ENCODE assay signal across 8 cellular contexts in the genomic region with DNA sequence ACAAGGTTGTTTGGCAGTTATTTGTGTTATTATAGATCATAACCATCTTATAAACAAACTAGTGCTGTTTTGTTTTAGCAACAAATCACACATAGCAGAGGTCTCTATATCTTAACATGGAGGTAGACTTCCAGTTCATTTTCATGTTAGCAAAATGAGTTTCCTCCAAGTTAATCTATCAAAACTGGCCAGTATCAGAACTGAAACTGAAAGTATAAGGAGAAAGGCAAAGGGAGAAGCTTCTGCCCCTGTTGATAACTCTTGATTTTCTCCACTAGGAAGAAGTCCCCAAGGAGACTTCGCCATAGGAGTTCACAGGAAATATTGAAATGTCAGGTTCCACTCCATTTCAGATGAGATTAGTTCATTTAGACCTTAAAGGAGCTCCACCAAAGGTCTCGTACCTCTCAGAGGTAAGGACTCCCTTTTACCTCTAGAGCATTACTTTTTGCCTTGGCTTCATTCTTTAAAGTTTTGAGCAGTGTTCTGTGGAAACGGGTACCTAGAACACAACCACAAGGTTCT. TPM values are rescaled to one million over a fixed set of nuclear protein-coding genes. Genes with fewer than 3 reads are reported as not detected.
A peak's percentile ranks its signal among the peaks of the same experiment; 100 is the strongest.
DNase-seq lines count a peak whose midpoint lies in the region; FAIRE-seq and TF ChIP-seq lines count a peak whose summit lies in the region.
"Had no signal": no experiment of that assay in that cellular context is flagged by ENCODE, and none has a peak within 500 bp of the region (broad histone marks: within the 10 kb centered on the region; RNA-seq: fewer than 3 reads in every experiment).

No MANE protein-coding gene starts in this region.

- no peak for TF ChIP-seq POLR2A in spleen (IDR thresholded peaks at IDR 0.05)

- H3K23me2 ChIP-seq in H9 (ENCODE audit: insufficient read length, low read depth, low read length, poor library complexity, severe bottlenecking): peaks cover 3% of the 10 kb centered on the region

- DNase-seq in H9 (no peak), SK-N-MC (ENCODE audit: low read depth, low spot score) (no peak), fibroblast of pulmonary artery (ENCODE audit: low read depth) (no peak), spleen (no peak), frontal cortex (ENCODE audit: low spot score in 2 of 2) (no peak), COR-L47 (lab: John Stamatoyannopoulos, UW) (no peak), NCI-H69 (lab: John Stamatoyannopoulos, UW) (no peak)

- no peak overlapping the region for H4K5ac ChIP-seq in H9 (ENCODE audit: insufficient read length, low read depth, low read length)

- peaks cover 18% of the 10 kb centered on the region in 2 experiments for H3K9me3 Mint-ChIP-seq in H9

- no peak overlapping the region for H2BK20ac ChIP-seq in H9 (ENCODE audit: low read depth, low read length, poor library complexity, severe bottlenecking)

- no peak overlapping the region for H2BK5ac ChIP-seq in H9 (ENCODE audit: insufficient read length, low read length)

- peaks cover 3% of the 10 kb centered on the region for H3K27me3 Mint-ChIP-seq in H9 (ENCODE audit: low read depth)

- no peak overlapping the region for H3K9ac ChIP-seq in H9 (ENCODE audit: extremely low read depth, insufficient read length, low read length)
- H3K9ac ChIP-seq in SK-N-MC (ENCODE audit: insufficient read length): peak overlapping the region; percentile 64

- no peak overlapping the region for H3K18ac ChIP-seq in H9 (ENCODE audit: insufficient read length, low read depth, low read length)

- no peak overlapping the region for H3K14ac ChIP-seq in H9 (ENCODE audit: insufficient read depth, low read length)

- H3K4me3 Mint-ChIP-seq in H9: peak overlapping the region; percentile 76 to 88

- H3K4me3 ChIP-seq in SK-N-MC (peak overlapping the region; percentile 93), fibroblast of pulmonary artery (replicated peaks; ENCODE audit: low read depth, low read length) (peak overlapping the region; percentile 79), spleen (peak overlapping the region in 6 of 8 donors; percentile 77 to 93 (median 84))

- H3K27me3 ChIP-seq in H9 (ENCODE audit: insufficient read depth, low read length): no peaks in the 10 kb centered on the region
- no peaks in the 10 kb centered on the region for H3K27me3 ChIP-seq in spleen (replicated peaks in 1 of 7)

- no peak overlapping the region for H3K56ac ChIP-seq in H9 (ENCODE audit: insufficient read length, low read depth, low read length)

- no peaks in the 10 kb centered on the region for H3K36me3 ChIP-seq in SK-N-MC (ENCODE audit: insufficient read depth, low read length)
- H3K36me3 ChIP-seq in spleen: peaks cover 0 to 42% (median 10%) of the 10 kb centered on the region in 6 donors

- intact Hi-C loops in spleen (cut with DNase I; ENCODE audit: low total_unique reads): no loop called here

- no peak overlapping the region for H4K8ac ChIP-seq in H9 (replicated peaks; ENCODE audit: insufficient read length, low read depth, low read length)

- no peak overlapping the region for H2BK15ac ChIP-seq in H9 (ENCODE audit: low read depth, low read length)

- no peak for FAIRE-seq in frontal cortex (lab: Jason Lieb, UNC)

- no peaks in the 10 kb centered on the region for H3K79me2 ChIP-seq in H9 (ENCODE audit: insufficient read depth, low read length)

- no peak overlapping the region for H2AK5ac ChIP-seq in H9 (ENCODE audit: insufficient read length, low read length)

- H2AFZ ChIP-seq in H9 (ENCODE audit: low read length): no peak overlapping the region

- peaks cover 12 to 20% of the 10 kb centered on the region in 2 experiments for H3K4me1 Mint-ChIP-seq in H9

- no peak overlapping the region for H3K27ac Mint-ChIP-seq in H9

- H3K4ac ChIP-seq in H9 (ENCODE audit: low read depth, low read length): no peak overlapping the region

- no peak overlapping the region for H3K4me2 ChIP-seq in H9 (ENCODE audit: insufficient read depth, insufficient read length, low read length)

- no peaks in the 10 kb centered on the region for H3K79me1 ChIP-seq in H9 (ENCODE audit: insufficient read depth, low read depth, low read length, poor library complexity, severe bottlenecking)

- H4K91ac ChIP-seq in H9 (ENCODE audit: insufficient read length, low read depth, low read length): no peak overlapping the region

- no peak overlapping the region for H3T11ph ChIP-seq in H9 (ENCODE audit: low read length)

- no peaks in the 10 kb centered on the region for H4K20me1 ChIP-seq in H9 (ENCODE audit: control insufficient read depth, insufficient read depth, insufficient read length)

- H3K9me3 ChIP-seq in H9 (ENCODE audit: control insufficient read depth, low read depth, low read length) (no peaks in the 10 kb centered on the region), SK-N-MC (ENCODE audit: low read depth, low read length) (no peaks in the 10 kb centered on the region), spleen (peaks cover 0 to 6% (median 0%) of the 10 kb centered on the region in 8 donors)

- no peak overlapping the region for H2BK120ac ChIP-seq in H9 (ENCODE audit: low read depth, low read length, poor library complexity, severe bottlenecking)

- H3K23ac ChIP-seq in H9 (ENCODE audit: insufficient read length, low read depth, low read length): no peak overlapping the region

- H3K4me1 ChIP-seq in H9 (ENCODE audit: insufficient read depth, low read length) (no peaks in the 10 kb centered on the region; the same call in 1 of the 2 replicates), spleen (peaks cover 18 to 57% (median 35%) of the 10 kb centered on the region in 6 donors)

- no peak overlapping the region for H2BK12ac ChIP-seq in H9 (ENCODE audit: insufficient read length, low read depth, low read length)

- H3K27ac ChIP-seq in H9 (ENCODE audit: insufficient read length, low read depth, low read length): no peak overlapping the region
- no peak overlapping the region for H3K27ac ChIP-seq in SK-N-MC
- peak overlapping the region in 7 of 8 donors; percentile 89 to 97 (median 92) for H3K27ac ChIP-seq in spleen

- peaks cover 32 to 37% (median 34%) of the 10 kb centered on the region in 3 experiments for H3K36me3 Mint-ChIP-seq in H9 (ENCODE audit: insufficient read depth in 1 of 3, low read depth in 3 of 3)

- TF ChIP-seq CTCF in H9 (conservative IDR thresholded peaks at IDR 0.05) (no peak), fibroblast of pulmonary artery (IDR thresholded peaks at IDR 0.05; ENCODE audit: low read length, missing control alignments) (no peak), spleen (IDR thresholded peaks at IDR 0.05 in 8 of 11, conservative IDR thresholded peaks at IDR 0.05 in 3 of 11) (no peak)

- WGBS in H9 (ENCODE audit: extremely low coverage, insufficient read length, low lambda C conversion rate): no CpG with 5 or more reads among the region's 3 CpGs
- WGBS in spleen, 5 donors: 38 to 42% (median 40%) methylated on average over 3 of the region's 3 CpGs

RNA-seq across cellular contexts. Expression of a gene that starts 1.1 kb away (rescaled TPM):
- total RNA-seq in H9 (2021) (25.4 and 27.8 TPM in 2 replicates), spleen (10 to 100 TPM; 21.3 to 28.1 (median 23.1) TPM), frontal cortex (15.9 TPM)
- polyA plus RNA-seq in spleen: 10 to 100 TPM; 10.3 to 17.9 (median 12.9) TPM

RNA-seq across cellular contexts. Expression of a gene that starts 1.4 kb away (rescaled TPM):
- total RNA-seq in H9 (2021) (23.2 and 24.1 TPM in 2 replicates), spleen (10 to 100 TPM; 62.3 to 88.0 (median 73.5) TPM), frontal cortex (14.3 TPM)
- polyA plus RNA-seq in spleen: 100 to 1,000 TPM in 2 of 3 donors, 10 to 100 TPM in 1; 86.3 to 272 (median 257) TPM

RNA-seq across cellular contexts. Expression of a gene that starts 31.0 kb away (rescaled TPM):
- total RNA-seq in H9 (2021) (80.4 and 81.7 TPM in 2 replicates), spleen (100 to 1,000 TPM; 225 to 333 (median 288) TPM), frontal cortex (19.2 TPM)
- 100 to 1,000 TPM; 105 to 192 (median 132) TPM for polyA plus RNA-seq in spleen

RNA-seq across cellular contexts. Expression of a gene that starts 39.0 kb away (rescaled TPM):
- total RNA-seq in H9 (2021) (124 and 129 TPM in 2 replicates), spleen (100 to 1,000 TPM in 3 of 7 donors, 10 to 100 TPM in 4; 59.5 to 127 (median 93.0) TPM), frontal cortex (42.8 TPM)
- 100 to 1,000 TPM in 2 of 3 donors, 10 to 100 TPM in 1; 75.7 to 117 (median 116) TPM for polyA plus RNA-seq in spleen

RNA-seq across cellular contexts. Expression of a gene that starts 48.0 kb away (rescaled TPM):
- total RNA-seq in H9 (2021) (0.75 and 0.94 TPM in 2 replicates), spleen (1 to 10 TPM in 1 of 7 donors, under 1 TPM in 4, not detected in 2; 0.26 to 3.1 (median 0.60) TPM), frontal cortex (not detected)
- polyA plus RNA-seq in spleen: not detected
- polyA plus RNA-seq: lung had no signal

Comparison
In these comparisons a context has a peak if more than half of its experiments do, and no peak if none do; other contexts are left out.
1. H3K27ac ChIP-seq: peak in spleen (7 of 8); none in H9 (single experiment) and SK-N-MC (single experiment).
2. Peak in every context shown above with its lines, with median percentiles within 50 percentile points of each other: H3K4me3 ChIP-seq.